Comparison of ENCODE assay signal across 1 cellular context in genomic region chr15:60584355-60585023, GRCh38.
TF ChIP-seq lines count a peak whose summit lies in the region.

No MANE protein-coding gene starts in this region.

TF ChIP-seq in GM23338, 12 proteins besides CTCF, POLR2A, EP300 and RAD21 (continued from another document):
- no peak for TF ChIP-seq ZNF462 (CRISPR knock-in tag; IDR thresholded peaks at IDR 0.05)
- TF ChIP-seq ETS1 (IDR thresholded peaks at IDR 0.05) = no peak
- TF ChIP-seq STAT1 (IDR thresholded peaks at IDR 0.05; ENCODE audit: unreplicated experiment) = no peak
